ENCODE assay signal across 23 cellular contexts in the genomic region with DNA sequence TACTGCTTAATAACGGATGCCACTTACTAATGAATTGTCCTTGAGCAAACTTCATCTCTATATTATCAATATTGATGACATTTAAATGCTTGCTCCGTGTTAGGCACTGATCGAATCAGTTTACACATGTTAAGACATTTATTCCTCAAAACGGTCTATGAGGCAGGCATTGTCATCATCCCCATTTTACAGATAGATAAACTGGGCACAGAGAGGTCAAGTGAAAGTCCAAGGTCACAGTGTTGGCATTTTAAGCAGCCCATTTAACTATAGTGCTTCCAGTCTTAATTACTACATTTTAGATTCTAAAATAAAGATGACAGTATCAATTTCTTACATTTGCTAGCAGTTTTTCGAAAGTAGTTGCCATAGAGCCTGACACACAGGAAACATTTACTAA. TPM values are rescaled to one million over a fixed set of nuclear protein-coding genes. Genes with fewer than 3 reads are reported as not detected.
A peak's percentile ranks its signal among the peaks of the same experiment; 100 is the strongest.
DNase-seq lines count a peak whose midpoint lies in the region; ATAC-seq, FAIRE-seq and TF ChIP-seq lines count a peak whose summit lies in the region.
"Had no signal": no experiment of that assay in that cellular context is flagged by ENCODE, and none has a peak within 500 bp of the region (broad histone marks: within the 10 kb centered on the region; RNA-seq: fewer than 3 reads in every experiment).

No MANE protein-coding gene starts in this region.

- WGBS in gastroesophageal sphincter (ENCODE audit: low coverage in 1 of 2), 2 donors: 66 to 67% methylated on average over 5 of the region's 5 CpGs

- no peak overlapping the region for H3K4me3 Mint-ChIP-seq in glutamatergic neuron (ENCODE audit: unreplicated experiment)
- H3K4me3 Mint-ChIP-seq: CD4-positive, alpha-beta T cell had no signal

- H3K36me3 Mint-ChIP-seq in glutamatergic neuron (ENCODE audit: unreplicated experiment): no peaks in the 10 kb centered on the region

- DNase-seq in ascending aorta (ENCODE audit: low spot score in 2 of 2) (no peak), urothelium cell line (ENCODE audit: low spot score) (no peak), glutamatergic neuron (no peak), A172 (ENCODE audit: low spot score) (no peak)
- DNase-seq in stimulated activated CD4-positive, alpha-beta T cell treated with anti-CD3 and anti-CD28 coated beads, Interleukin-4, amount 100 ng/mL, for 4 hours: no peak
- DNase-seq: ACHN; Caco-2; CD4-positive, alpha-beta T cell; DMS 273 treated with DMSO at 0.1 percent for 48 hours; DND-41; NCI-H1092; NCI-H1436 treated with DMSO at 0.1 percent for 48 hours; NCI-H1930; NCI-H345; NCI-H524; NCI-H82; SIG-M5 had no signal

- H3K9me3 Mint-ChIP-seq in glutamatergic neuron (ENCODE audit: unreplicated experiment): no peaks in the 10 kb centered on the region
- H3K9me3 Mint-ChIP-seq: CD4-positive, alpha-beta T cell had no signal

- TF ChIP-seq EP300 in gastroesophageal sphincter (IDR thresholded peaks at IDR 0.05): no peak

- no peaks in the 10 kb centered on the region for H3K4me1 Mint-ChIP-seq in glutamatergic neuron (ENCODE audit: low read depth, unreplicated experiment)

- H3K4me3 ChIP-seq in ascending aorta (no peak overlapping the region), gastroesophageal sphincter (no peak overlapping the region), rectal smooth muscle tissue (ENCODE audit: low read length) (no peak overlapping the region)
- H3K4me3 ChIP-seq: BLaER1, GM12878 had no signal

- H3K27me3 Mint-ChIP-seq in glutamatergic neuron (ENCODE audit: unreplicated experiment): no peaks in the 10 kb centered on the region

- no peak overlapping the region for H3K27ac Mint-ChIP-seq in glutamatergic neuron (ENCODE audit: unreplicated experiment)
- H3K27ac Mint-ChIP-seq: CD4-positive, alpha-beta T cell had no signal

- FAIRE-seq in urothelium cell line (lab: Jason Lieb, UNC): peak; percentile 88
- FAIRE-seq: GM12878, H54 had no signal

- no peak for TF ChIP-seq CTCF in ascending aorta (IDR thresholded peaks at IDR 0.05)
- no peak for TF ChIP-seq CTCF in gastroesophageal sphincter (IDR thresholded peaks at IDR 0.05)
- TF ChIP-seq CTCF in glutamatergic neuron (IDR thresholded peaks at IDR 0.05; ENCODE audit: partially characterized antibody, unreplicated experiment): no peak

- no peak overlapping the region for H3K9ac ChIP-seq in rectal smooth muscle tissue (ENCODE audit: low read length)
- H3K9ac ChIP-seq: BLaER1 had no signal

- H3K27ac ChIP-seq in ascending aorta (peak overlapping the region; percentile 53 to 71), gastroesophageal sphincter (peak overlapping the region; percentile 47 to 82 (median 64)), rectal smooth muscle tissue (ENCODE audit: low read depth, low read length) (peak overlapping the region; percentile 47)
- H3K27ac ChIP-seq: BLaER1 had no signal

- ATAC-seq in gastroesophageal sphincter: no peak
- ATAC-seq: GM12878, Panc1 had no signal

- no peaks in the 10 kb centered on the region for H3K9me3 ChIP-seq in ascending aorta
- no peaks in the 10 kb centered on the region for H3K9me3 ChIP-seq in gastroesophageal sphincter
- H3K9me3 ChIP-seq: BLaER1, Caco-2 had no signal

- H3K36me3 ChIP-seq in ascending aorta: no peaks in the 10 kb centered on the region
- H3K36me3 ChIP-seq in gastroesophageal sphincter: no peaks in the 10 kb centered on the region
- no peaks in the 10 kb centered on the region for H3K36me3 ChIP-seq in rectal smooth muscle tissue (ENCODE audit: control insufficient read depth, insufficient read depth, low read length)
- H3K36me3 ChIP-seq: BLaER1 had no signal

- peaks cover 0 to 13% of the 10 kb centered on the region in 2 donors for H3K4me1 ChIP-seq in ascending aorta
- peaks cover 4 to 55% (median 10%) of the 10 kb centered on the region in 3 donors for H3K4me1 ChIP-seq in gastroesophageal sphincter
- peaks cover 17% of the 10 kb centered on the region for H3K4me1 ChIP-seq in rectal smooth muscle tissue (ENCODE audit: control insufficient read depth, insufficient read depth, low read length)
- H3K4me1 ChIP-seq: BLaER1, Caco-2 had no signal

- TF ChIP-seq POLR2A in gastroesophageal sphincter (IDR thresholded peaks at IDR 0.05): no peak

- no peaks in the 10 kb centered on the region for H3K27me3 ChIP-seq in ascending aorta
- H3K27me3 ChIP-seq in gastroesophageal sphincter: no peaks in the 10 kb centered on the region
- H3K27me3 ChIP-seq in rectal smooth muscle tissue (ENCODE audit: control insufficient read depth, insufficient read depth, low read length): no peaks in the 10 kb centered on the region
- H3K27me3 ChIP-seq: BLaER1 had no signal

- intact Hi-C loops in ascending aorta (cut with DNase I): loop anchor here (5.0 kb wide), 3 partner anchors 37 to 518 kb away; partner anchors contain the start of gene SENP7

RNA-seq across cellular contexts. Expression of gene ABI3BP, which starts 1.0 kb away (rescaled TPM):
- total RNA-seq in ascending aorta (54.2 TPM), gastroesophageal sphincter (100 to 1,000 TPM in 2 of 4 donors, 10 to 100 TPM in 2; 59.6 to 158 (median 99.9) TPM), glutamatergic neuron (ENCODE audit: unreplicated experiment) (not detected)
- 4.9 and 11.5 TPM in 2 replicates for total RNA-seq in A172 (2014; rRNA removed; shearing (Covaris generic))
- total RNA-seq: Caco-2; CD4-positive, alpha-beta T cell had no signal
